1 cellular context compared by ENCODE assay signal in genomic region chr6:73520688-73521350, GRCh38.
TF ChIP-seq lines count a peak whose summit lies in the region.

EEF1A1 (minus strand) TSS chr6:73521032; CDS start chr6:73520026, 1,006 bp downstream.

TF ChIP-seq in GM12878, 131 proteins besides CTCF, POLR2A, EP300 and RAD21 (continued from another document and continues in another):
- no peak for TF ChIP-seq CUX1 (IDR thresholded peaks at IDR 0.05; ENCODE audit: insufficient replicate concordance, low read depth, low read length)
- peak; percentile 99 for TF ChIP-seq ZBED1 (IDR thresholded peaks at IDR 0.05; ENCODE audit: borderline replicate concordance)
- peak; percentile 58; the same call in 1 of the 2 replicates for TF ChIP-seq MTA3 (IDR thresholded peaks at IDR 0.05; ENCODE audit: borderline replicate concordance, low read length)
- peak; percentile 50 for TF ChIP-seq MTA2 (IDR thresholded peaks at IDR 0.05; ENCODE audit: low read depth)
- peak; percentile 42; the same call in 1 of the 2 replicates for TF ChIP-seq HSF1 (IDR thresholded peaks at IDR 0.05; ENCODE audit: low read depth, low read length)
- TF ChIP-seq LARP7 (IDR thresholded peaks at IDR 0.05) = peak; percentile 89
- peak; percentile 98 for TF ChIP-seq ZNF687 (IDR thresholded peaks at IDR 0.05)
- no peak for TF ChIP-seq JUND (IDR thresholded peaks at IDR 0.05; ENCODE audit: low read depth, low read length)
- TF ChIP-seq KLF5 (IDR thresholded peaks at IDR 0.05; ENCODE audit: partially characterized antibody) = peak; percentile 82
- no peak for TF ChIP-seq YBX1 (IDR thresholded peaks at IDR 0.05)
- peak; percentile 20 for TF ChIP-seq NR2C1 (IDR thresholded peaks at IDR 0.05)
- TF ChIP-seq JUNB (IDR thresholded peaks at IDR 0.05) = peak; percentile 100
- TF ChIP-seq ATF3 (IDR thresholded peaks at IDR 0.05; ENCODE audit: borderline replicate concordance, extremely low read depth, low read depth, low read length) = no peak
- peak; percentile 38; the same call in 1 of the 2 replicates for TF ChIP-seq ESRRA (IDR thresholded peaks at IDR 0.05; ENCODE audit: low read length)
- peak; percentile 95 for TF ChIP-seq CHD1 (IDR thresholded peaks at IDR 0.05; ENCODE audit: low read depth, low read length)
- TF ChIP-seq FOXM1 (IDR thresholded peaks at IDR 0.05; ENCODE audit: low read depth, low read length) = peak; percentile 93
- peak; percentile 4 for TF ChIP-seq IKZF1 (conservative IDR thresholded peaks at IDR 0.05)
- TF ChIP-seq CREM (IDR thresholded peaks at IDR 0.05; ENCODE audit: low read depth) = peak; percentile 97
- TF ChIP-seq MEF2A (IDR thresholded peaks at IDR 0.05; ENCODE audit: insufficient read depth, low read depth, low read length) = peak; percentile 72; the same call in 1 of the 2 replicates
- peak; percentile 99 for TF ChIP-seq TAF1 (IDR thresholded peaks at IDR 0.05; ENCODE audit: borderline replicate concordance, low read depth, low read length)
- TF ChIP-seq RBBP5 (conservative IDR thresholded peaks at IDR 0.05) = no peak
- TF ChIP-seq SIN3A (IDR thresholded peaks at IDR 0.05; ENCODE audit: low read depth, low read length) = peak; percentile 68; the same call in 1 of the 2 replicates
- no peak for TF ChIP-seq SUZ12 (IDR thresholded peaks at IDR 0.05; ENCODE audit: unreplicated experiment)
- TF ChIP-seq IRF3 (IDR thresholded peaks at IDR 0.05) = peak; percentile 80
- TF ChIP-seq HCFC1 (IDR thresholded peaks at IDR 0.05; ENCODE audit: low read length) = peak; percentile 71
- no peak for TF ChIP-seq PAX8 (IDR thresholded peaks at IDR 0.05)
- peak; percentile 86 for TF ChIP-seq SP1 (IDR thresholded peaks at IDR 0.05; ENCODE audit: low read depth, low read length)
- TF ChIP-seq ZNF217 (IDR thresholded peaks at IDR 0.05) = no peak
- peak; percentile 69; the same call in 1 of the 2 replicates for TF ChIP-seq ZNF24 (IDR thresholded peaks at IDR 0.05)
- TF ChIP-seq ZZZ3 (IDR thresholded peaks at IDR 0.05; ENCODE audit: control insufficient read depth, insufficient read length, low read depth) = no peak
- TF ChIP-seq MXI1 (IDR thresholded peaks at IDR 0.05; ENCODE audit: low read depth, low read length) = peak; percentile 73; the same call in 1 of the 2 replicates
- TF ChIP-seq KAT2A (conservative IDR thresholded peaks at IDR 0.05; ENCODE audit: control insufficient read depth, low read depth, low read length) = no peak
- TF ChIP-seq RCOR1 (conservative IDR thresholded peaks at IDR 0.05; ENCODE audit: low read depth, low read length) = 0 out of 2 replicates have a peak, but pooled peaks have one; percentile 61
- no peak for TF ChIP-seq ZNF274 (IDR thresholded peaks at IDR 0.05; ENCODE audit: insufficient read depth, insufficient read length)
- TF ChIP-seq EZH2 (IDR thresholded peaks at IDR 0.05; ENCODE audit: borderline replicate concordance, control insufficient read depth, low read depth, low read length) = no peak
- peak; percentile 93 for TF ChIP-seq MYC (IDR thresholded peaks at IDR 0.05; ENCODE audit: insufficient read depth, insufficient read length, insufficient replicate concordance, low read length, severe bottlenecking)
- peak in 1 of 2 experiments; percentile 51; a peak in 2 of 4 replicates for TF ChIP-seq ETV6 (conservative IDR thresholded peaks at IDR 0.05 in 1 of 2, IDR thresholded peaks at IDR 0.05 in 1 of 2; ENCODE audit: borderline replicate concordance in 1 of 2, low read depth in 1 of 2)
- peak; percentile 56; the same call in 1 of the 2 replicates for TF ChIP-seq BMI1 (IDR thresholded peaks at IDR 0.05; ENCODE audit: borderline replicate concordance)
- no peak for TF ChIP-seq CBX3 (IDR thresholded peaks at IDR 0.05; ENCODE audit: borderline replicate concordance, low read depth)
- peak; percentile 49; the same call in 1 of the 2 replicates for TF ChIP-seq PRDM15 (CRISPR knock-in tag; IDR thresholded peaks at IDR 0.05)
- TF ChIP-seq KDM1A (IDR thresholded peaks at IDR 0.05; ENCODE audit: borderline replicate concordance) = no peak
- no peak for TF ChIP-seq ZNF384 (IDR thresholded peaks at IDR 0.05; ENCODE audit: borderline replicate concordance, low read depth, low read length)
- TF ChIP-seq BRCA1 (IDR thresholded peaks at IDR 0.05; ENCODE audit: low read depth, low read length) = no peak
- peak; percentile 92 for TF ChIP-seq ATF7 (IDR thresholded peaks at IDR 0.05; ENCODE audit: low read depth)
- TF ChIP-seq NBN (IDR thresholded peaks at IDR 0.05) = peak; percentile 94
- peak; percentile 81; the same call in 1 of the 2 replicates for TF ChIP-seq RB1 (IDR thresholded peaks at IDR 0.05; ENCODE audit: borderline replicate concordance)
- TF ChIP-seq STAT1 (conservative IDR thresholded peaks at IDR 0.05) = no peak; the same call in 1 of the 2 replicates
